Comparison of ENCODE assay signal across 16 cellular contexts in the genomic region with DNA sequence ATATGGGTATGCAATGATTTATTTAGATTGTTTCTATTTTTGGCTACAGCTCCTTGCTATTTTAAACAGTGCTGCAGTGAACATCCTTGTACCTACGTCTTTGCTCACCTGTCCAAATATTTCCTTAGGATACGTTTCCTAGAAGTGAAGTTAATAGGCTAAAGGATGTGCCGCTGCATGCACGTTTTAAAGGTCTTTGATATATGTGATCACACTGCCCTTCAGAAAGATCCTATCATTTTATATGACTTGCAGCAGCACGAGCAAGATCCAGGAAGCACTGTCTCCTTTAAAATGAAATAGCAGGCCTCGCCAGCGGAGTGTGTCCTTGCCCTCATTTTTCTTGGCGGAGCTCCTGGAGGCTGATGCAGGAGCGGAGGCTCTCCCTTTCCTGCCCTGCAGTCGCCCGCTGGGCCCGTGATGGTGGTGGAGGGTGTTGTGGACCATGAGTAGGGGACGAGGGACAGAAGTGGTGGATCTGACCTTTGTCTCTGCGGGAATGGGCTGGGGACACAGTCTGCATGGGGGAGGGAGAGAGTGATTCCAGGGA. TPM values are rescaled to one million over a fixed set of nuclear protein-coding genes. Genes with fewer than 3 reads are reported as not detected.
DNase-seq lines count a peak whose midpoint lies in the region; ATAC-seq and TF ChIP-seq lines count a peak whose summit lies in the region.
"Had no signal": no experiment of that assay in that cellular context is flagged by ENCODE, and none has a peak within 500 bp of the region (broad histone marks: within the 10 kb centered on the region; RNA-seq: fewer than 3 reads in every experiment).

No MANE protein-coding gene starts in this region.

- no peak for TF ChIP-seq CTCF in fibroblast of the aortic adventitia (IDR thresholded peaks at IDR 0.05; ENCODE audit: insufficient read depth, low read length)
- no peak for TF ChIP-seq CTCF in smooth muscle cell (IDR thresholded peaks at IDR 0.05; ENCODE audit: borderline replicate concordance, insufficient read depth, poor library complexity, severe bottlenecking)

- peaks cover 0 to 35% (median 0%) of the 10 kb centered on the region in 11 experiments; a peak in 8 of 22 replicates for H3K27me3 ChIP-seq in BLaER1 treated with 17β-estradiol and CSF1 and Interleukin-3, amounts not matched to agents 10 nM and 100 nM
- H3K27me3 ChIP-seq in smooth muscle cell (ENCODE audit: low read depth): no peaks in the 10 kb centered on the region
- H3K27me3 ChIP-seq: vagina had no signal

- peak overlapping the region in 9 of 11 experiments; percentile 46 to 92 (median 68); a peak in 18 of 22 replicates for H3K4me2 ChIP-seq in BLaER1 treated with 17β-estradiol and CSF1 and Interleukin-3, amounts not matched to agents 10 nM and 100 nM
- H3K4me2 ChIP-seq in smooth muscle cell: no peak overlapping the region

- no peak for ATAC-seq in GM18519 (IDR thresholded peaks at IDR 0.05; ENCODE audit: low FRiP score, unreplicated experiment)
- no peak for ATAC-seq in HG03342 (IDR thresholded peaks at IDR 0.05; ENCODE audit: unreplicated experiment)
- no peak for ATAC-seq in GM19324 (IDR thresholded peaks at IDR 0.05; ENCODE audit: low FRiP score, unreplicated experiment)
- ATAC-seq: stimulated activated effector memory CD8-positive, alpha-beta T cell treated with anti-CD3 and anti-CD28 coated beads, Interleukin-12 subunit alpha, Interleukin-12 subunit beta, amount 100 ng/mL, for 72 hours had no signal

- H2AFZ ChIP-seq in smooth muscle cell (ENCODE audit: low read depth): no peak overlapping the region

- H3K79me2 ChIP-seq in smooth muscle cell (ENCODE audit: low read depth): no peaks in the 10 kb centered on the region

- no peaks in the 10 kb centered on the region for H3F3A ChIP-seq in smooth muscle cell (ENCODE audit: low read depth)

- no peaks in the 10 kb centered on the region for H3K9me3 ChIP-seq in BLaER1 treated with 17β-estradiol and CSF1 and Interleukin-3, amounts not matched to agents 10 nM and 100 nM (replicated peaks in 1 of 11)
- H3K9me3 ChIP-seq in smooth muscle cell (replicated peaks; ENCODE audit: low read depth): no peaks in the 10 kb centered on the region
- H3K9me3 ChIP-seq: vagina had no signal

- DNase-seq in NCI-H69 (lab: John Stamatoyannopoulos, UW): peak; percentile 51
- DNase-seq in fibroblast of the aortic adventitia (ENCODE audit: low read depth): peak; percentile 58
- DNase-seq in occipital lobe (lab: John Stamatoyannopoulos, UW): peak; percentile 33
- DNase-seq in smooth muscle cell (lab: John Stamatoyannopoulos, UW; ENCODE audit: unreplicated experiment): no peak
- DNase-seq: cortex of kidney; foreskin melanocyte; H9; NCI-H2107; stimulated activated CD4-positive, alpha-beta T cell treated with anti-CD3 and anti-CD28 coated beads, Interleukin-4, amount 100 ng/mL, for 24 hours had no signal

- H3K9ac ChIP-seq in BLaER1 treated with 17β-estradiol and CSF1 and Interleukin-3, amounts not matched to agents 10 nM and 100 nM: no peak overlapping the region
- H3K9ac ChIP-seq in smooth muscle cell (ENCODE audit: low read depth): no peak overlapping the region

- WGBS in smooth muscle cell (ENCODE audit: low lambda C conversion rate): 92% methylated on average over 14 of the region's 14 CpGs

- H3K4me3 ChIP-seq in BLaER1 treated with 17β-estradiol and CSF1 and Interleukin-3, amounts not matched to agents 10 nM and 100 nM: no peak overlapping the region
- no peak overlapping the region for H3K4me3 ChIP-seq in fibroblast of the aortic adventitia (ENCODE audit: low read depth, low read length)
- no peak overlapping the region for H3K4me3 ChIP-seq in smooth muscle cell
- H3K4me3 ChIP-seq: vagina had no signal

- no peaks in the 10 kb centered on the region for H3K36me3 ChIP-seq in BLaER1 treated with 17β-estradiol and CSF1 and Interleukin-3, amounts not matched to agents 10 nM and 100 nM
- H3K36me3 ChIP-seq in smooth muscle cell (ENCODE audit: low read depth): no peaks in the 10 kb centered on the region
- H3K36me3 ChIP-seq: vagina had no signal

- H3K4me1 ChIP-seq in BLaER1 treated with 17β-estradiol and CSF1 and Interleukin-3, amounts not matched to agents 10 nM and 100 nM: peaks cover 9 to 70% (median 60%) of the 10 kb centered on the region in 10 experiments
- H3K4me1 ChIP-seq in smooth muscle cell (ENCODE audit: low read depth): no peaks in the 10 kb centered on the region

- H4K20me1 ChIP-seq in BLaER1 treated with 17β-estradiol and CSF1 and Interleukin-3, amounts not matched to agents 10 nM and 100 nM: no peaks in the 10 kb centered on the region
- H4K20me1 ChIP-seq in smooth muscle cell (ENCODE audit: low read depth): no peaks in the 10 kb centered on the region

- H3K27ac ChIP-seq in BLaER1 treated with 17β-estradiol and CSF1 and Interleukin-3, amounts not matched to agents 10 nM and 100 nM: no peak overlapping the region
- no peak overlapping the region for H3K27ac ChIP-seq in smooth muscle cell (ENCODE audit: low read depth)
- H3K27ac ChIP-seq: HL-60, vagina had no signal

RNA-seq across cellular contexts. Expression of a gene that starts 19.4 kb away (rescaled TPM):
- total RNA-seq in fibroblast of the aortic adventitia (ENCODE audit: low replicate concordance): 47.3 and 72.1 TPM in 2 replicates
- 10.0 TPM for total RNA-seq in occipital lobe
- total RNA-seq in smooth muscle cell: 19.5 and 21.8 TPM in 2 replicates
- 40.0 and 42.9 TPM in 2 replicates for polyA plus RNA-seq in smooth muscle cell

RNA-seq across cellular contexts. Expression of a gene that starts 38.4 kb away (rescaled TPM):
- 1.2 and 5.1 TPM in 2 replicates for total RNA-seq in fibroblast of the aortic adventitia (ENCODE audit: low replicate concordance)
- total RNA-seq in occipital lobe: 1.4 TPM
- total RNA-seq in smooth muscle cell: 0.22 and 2.2 TPM in 2 replicates
- polyA plus RNA-seq in smooth muscle cell: 2.2 and 3.4 TPM in 2 replicates
